In the genomic region with DNA sequence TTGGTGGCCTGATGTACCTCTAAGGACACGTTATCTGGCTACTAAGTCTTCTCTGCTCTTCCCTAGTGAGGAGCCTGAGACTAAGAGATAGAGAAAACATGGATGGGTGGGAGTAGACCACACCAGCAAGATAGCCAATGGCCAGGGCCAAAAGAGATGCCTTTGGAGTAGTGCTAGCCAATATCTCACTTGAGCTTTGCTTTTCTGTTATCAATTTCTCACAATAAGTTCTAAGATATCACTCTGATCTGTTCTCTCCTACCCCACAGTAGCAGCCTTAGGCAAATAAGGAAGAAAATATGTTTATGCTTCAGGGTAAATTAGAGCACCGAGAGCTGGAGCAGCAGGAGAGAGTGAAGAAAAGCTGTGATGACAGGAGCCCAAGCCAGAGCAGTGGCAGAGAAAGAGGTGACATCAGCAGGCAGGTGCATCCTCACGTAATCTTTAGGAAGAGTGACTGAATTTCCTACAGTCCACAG, we compare ENCODE assay signal across 1 cellular context.
TF ChIP-seq lines count a peak whose summit lies in the region.

No MANE protein-coding gene starts in this region.

TF ChIP-seq in K562, 482 proteins besides CTCF, POLR2A, EP300 and RAD21 (continued from another document):
- TF ChIP-seq WHSC1 (IDR thresholded peaks at IDR 0.05; ENCODE audit: low read length) (no peak), MTF1 (CRISPR knock-in tag; IDR thresholded peaks at IDR 0.05; ENCODE audit: borderline replicate concordance) (no peak), ZKSCAN3 (CRISPR knock-in tag; IDR thresholded peaks at IDR 0.05) (no peak), KDM5B (IDR thresholded peaks at IDR 0.05; ENCODE audit: insufficient replicate concordance, low read depth, low read length) (no peak), THAP7 (CRISPR knock-in tag; IDR thresholded peaks at IDR 0.05) (no peak), ZNF318 (IDR thresholded peaks at IDR 0.05; ENCODE audit: borderline replicate concordance in 1 of 2, low read depth in 1 of 2) (no peak), ZNF384 (IDR thresholded peaks at IDR 0.05; ENCODE audit: low read depth, low read length) (no peak), POLR2B (IDR thresholded peaks at IDR 0.05; ENCODE audit: low read depth, partially characterized antibody) (no peak), ZBTB7A (IDR thresholded peaks at IDR 0.05; ENCODE audit: borderline replicate concordance, control insufficient read depth, low read depth, low read length) (no peak), TFAM (CRISPR knock-in tag; conservative IDR thresholded peaks at IDR 0.05) (no peak), ZNF311 (CRISPR knock-in tag; IDR thresholded peaks at IDR 0.05) (no peak), KAT7 (CRISPR knock-in tag; IDR thresholded peaks at IDR 0.05; ENCODE audit: borderline replicate concordance) (no peak), MBD2 (IDR thresholded peaks at IDR 0.05; ENCODE audit: borderline replicate concordance, low read depth) (peak; percentile 65; the same call in 1 of the 2 replicates), GABPB2 (CRISPR knock-in tag; conservative IDR thresholded peaks at IDR 0.05) (no peak), MAFG (tag; conservative IDR thresholded peaks at IDR 0.05) (no peak), STAT5A (IDR thresholded peaks at IDR 0.05; ENCODE audit: borderline replicate concordance, low read length) (peak; percentile 87)
- TF ChIP-seq, protein P1, sequence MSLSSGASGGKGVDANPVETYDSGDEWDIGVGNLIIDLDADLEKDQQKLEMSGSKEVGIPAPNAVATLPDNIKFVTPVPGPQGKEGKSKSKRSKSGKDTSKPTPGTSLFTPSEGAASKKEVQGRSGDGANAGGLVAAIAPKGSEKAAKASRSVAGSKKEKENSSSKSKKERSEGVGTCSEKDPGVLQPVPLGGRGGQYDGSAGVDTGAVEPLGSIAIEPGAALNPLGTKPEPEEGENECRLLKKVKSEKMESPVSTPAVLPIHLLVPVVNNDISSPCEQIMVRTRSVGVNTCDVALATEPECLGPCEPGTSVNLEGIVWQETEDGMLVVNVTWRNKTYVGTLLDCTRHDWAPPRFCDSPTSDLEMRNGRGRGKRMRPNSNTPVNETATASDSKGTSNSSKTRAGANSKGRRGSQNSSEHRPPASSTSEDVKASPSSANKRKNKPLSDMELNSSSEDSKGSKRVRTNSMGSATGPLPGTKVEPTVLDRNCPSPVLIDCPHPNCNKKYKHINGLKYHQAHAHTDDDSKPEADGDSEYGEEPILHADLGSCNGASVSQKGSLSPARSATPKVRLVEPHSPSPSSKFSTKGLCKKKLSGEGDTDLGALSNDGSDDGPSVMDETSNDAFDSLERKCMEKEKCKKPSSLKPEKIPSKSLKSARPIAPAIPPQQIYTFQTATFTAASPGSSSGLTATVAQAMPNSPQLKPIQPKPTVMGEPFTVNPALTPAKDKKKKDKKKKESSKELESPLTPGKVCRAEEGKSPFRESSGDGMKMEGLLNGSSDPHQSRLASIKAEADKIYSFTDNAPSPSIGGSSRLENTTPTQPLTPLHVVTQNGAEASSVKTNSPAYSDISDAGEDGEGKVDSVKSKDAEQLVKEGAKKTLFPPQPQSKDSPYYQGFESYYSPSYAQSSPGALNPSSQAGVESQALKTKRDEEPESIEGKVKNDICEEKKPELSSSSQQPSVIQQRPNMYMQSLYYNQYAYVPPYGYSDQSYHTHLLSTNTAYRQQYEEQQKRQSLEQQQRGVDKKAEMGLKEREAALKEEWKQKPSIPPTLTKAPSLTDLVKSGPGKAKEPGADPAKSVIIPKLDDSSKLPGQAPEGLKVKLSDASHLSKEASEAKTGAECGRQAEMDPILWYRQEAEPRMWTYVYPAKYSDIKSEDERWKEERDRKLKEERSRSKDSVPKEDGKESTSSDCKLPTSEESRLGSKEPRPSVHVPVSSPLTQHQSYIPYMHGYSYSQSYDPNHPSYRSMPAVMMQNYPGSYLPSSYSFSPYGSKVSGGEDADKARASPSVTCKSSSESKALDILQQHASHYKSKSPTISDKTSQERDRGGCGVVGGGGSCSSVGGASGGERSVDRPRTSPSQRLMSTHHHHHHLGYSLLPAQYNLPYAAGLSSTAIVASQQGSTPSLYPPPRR (CRISPR knock-in tag; IDR thresholded peaks at IDR 0.05; ENCODE audit: borderline replicate concordance): no peak
- TF ChIP-seq, protein P2, sequence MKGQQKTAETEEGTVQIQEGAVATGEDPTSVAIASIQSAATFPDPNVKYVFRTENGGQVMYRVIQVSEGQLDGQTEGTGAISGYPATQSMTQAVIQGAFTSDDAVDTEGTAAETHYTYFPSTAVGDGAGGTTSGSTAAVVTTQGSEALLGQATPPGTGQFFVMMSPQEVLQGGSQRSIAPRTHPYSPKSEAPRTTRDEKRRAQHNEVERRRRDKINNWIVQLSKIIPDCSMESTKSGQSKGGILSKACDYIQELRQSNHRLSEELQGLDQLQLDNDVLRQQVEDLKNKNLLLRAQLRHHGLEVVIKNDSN (CRISPR knock-in tag; IDR thresholded peaks at IDR 0.05): no peak
